14 cellular contexts compared by ENCODE assay signal in genomic region chr21:32329776-32330175, GRCh38. TPM values are rescaled to one million over a fixed set of nuclear protein-coding genes. Genes with fewer than 3 reads are reported as not detected.
DNase-seq lines count a peak whose midpoint lies in the region; ATAC-seq and TF ChIP-seq lines count a peak whose summit lies in the region.
"Had no signal": no experiment of that assay in that cellular context is flagged by ENCODE, and none has a peak within 500 bp of the region (broad histone marks: within the 10 kb centered on the region; RNA-seq: fewer than 3 reads in every experiment).

No MANE protein-coding gene starts in this region.

- intact Hi-C loops in heart left ventricle (cut with DNase I) (loop anchor here in 1 of 10 donors (5.0 kb wide), 2 partner anchors 47 to 48 kb away; no protein-coding TSS in a partner anchor), left cardiac atrium (cut with DNase I) (no loop called here), uterus (cut with DNase I; ENCODE audit: low total_unique reads) (no loop called here)

- H3K79me1 ChIP-seq in mesendoderm (ENCODE audit: low read length) = no peaks in the 10 kb centered on the region

- DNase-seq in heart left ventricle (no peak), left cardiac atrium (no peak), caudate nucleus (lab: John Stamatoyannopoulos, UW) (no peak), mesendoderm (peak; percentile 61), uterus (no peak), NCI-H128 (lab: John Stamatoyannopoulos, UW; ENCODE audit: unreplicated experiment) (no peak)
- DNase-seq: Calu3, KBM-7, NCI-H1436 treated with DMSO at 0.1 percent for 48 hours, WERI-Rb-1 had no signal

- peak overlapping the region; percentile 10 for H2AK5ac ChIP-seq in mesendoderm (ENCODE audit: low read length)

- no peak for ATAC-seq in heart left ventricle
- ATAC-seq in left cardiac atrium = no peak
- no peak for ATAC-seq in HG02973 (IDR thresholded peaks at IDR 0.05; ENCODE audit: unreplicated experiment)
- no peak for ATAC-seq in GM18861 (IDR thresholded peaks at IDR 0.05; ENCODE audit: unreplicated experiment)

- H3K9ac ChIP-seq in mesendoderm (ENCODE audit: low read length) = no peak overlapping the region

- H3K27ac ChIP-seq in heart left ventricle = peak overlapping the region in 10 of 12 donors; percentile 65 to 82 (median 76)
- H3K27ac ChIP-seq in caudate nucleus (ENCODE audit: low read depth, low read length) = peak overlapping the region; percentile 21
- no peak overlapping the region for H3K27ac ChIP-seq in mesendoderm (ENCODE audit: low read depth, low read length)
- H3K27ac ChIP-seq in uterus = peak overlapping the region; percentile 79 to 92
- H3K27ac ChIP-seq: hepatocyte, WERI-Rb-1 had no signal

- H4K8ac ChIP-seq in mesendoderm (ENCODE audit: low read depth, low read length) = no peak overlapping the region

- TF ChIP-seq CTCF in heart left ventricle (IDR thresholded peaks at IDR 0.05) (no peak), uterus (IDR thresholded peaks at IDR 0.05) (no peak)

- H3K4me3 ChIP-seq in heart left ventricle (no peak overlapping the region), mesendoderm (ENCODE audit: low read length) (no peak overlapping the region), uterus (no peak overlapping the region)
- H3K4me3 ChIP-seq: hepatocyte had no signal

- H2BK15ac ChIP-seq in mesendoderm (replicated peaks; ENCODE audit: low read depth) = no peak overlapping the region

- H3K18ac ChIP-seq in mesendoderm (ENCODE audit: low read length) = no peak overlapping the region

- no peaks in the 10 kb centered on the region for H3K79me2 ChIP-seq in mesendoderm (ENCODE audit: control insufficient read depth, insufficient read depth, low read length)
- H3K79me2 ChIP-seq: hepatocyte had no signal

- no peak overlapping the region for H3K4me2 ChIP-seq in mesendoderm (ENCODE audit: low read length)
- H3K4me2 ChIP-seq: hepatocyte had no signal

- peaks cover 0 to 7% (median 0%) of the 10 kb centered on the region in 12 donors for H3K9me3 ChIP-seq in heart left ventricle
- no peaks in the 10 kb centered on the region for H3K9me3 ChIP-seq in uterus

- H3K4me1 ChIP-seq in heart left ventricle (peaks cover 3 to 45% (median 24%) of the 10 kb centered on the region in 12 donors), mesendoderm (ENCODE audit: control insufficient read depth, low read depth, low read length) (peaks cover 8% of the 10 kb centered on the region), uterus (peaks cover 9% of the 10 kb centered on the region in 2 donors)

- peak overlapping the region; percentile 50 for H3K56ac ChIP-seq in mesendoderm (ENCODE audit: low read length)

- peak overlapping the region; percentile 27 for H2BK5ac ChIP-seq in mesendoderm (ENCODE audit: low read length)

- no peaks in the 10 kb centered on the region for H3K27me3 ChIP-seq in heart left ventricle
- no peaks in the 10 kb centered on the region for H3K27me3 ChIP-seq in mesendoderm (ENCODE audit: insufficient read depth, low read length, poor library complexity)
- H3K27me3 ChIP-seq in uterus = no peaks in the 10 kb centered on the region
- H3K27me3 ChIP-seq: hepatocyte had no signal

- H2BK120ac ChIP-seq in mesendoderm (ENCODE audit: low read depth, low read length) = no peak overlapping the region

- TF ChIP-seq POLR2A in heart left ventricle (IDR thresholded peaks at IDR 0.05) (no peak), uterus (IDR thresholded peaks at IDR 0.05) (no peak)

- no peak overlapping the region for H4K5ac ChIP-seq in mesendoderm (ENCODE audit: low read length)

- no peak overlapping the region for H3K4ac ChIP-seq in mesendoderm (ENCODE audit: low read depth, low read length)

- no peak overlapping the region for H3K23ac ChIP-seq in mesendoderm (ENCODE audit: low read length)

- 80 to 89% (median 83%) methylated on average over 3 of the region's 3 CpGs for WGBS in heart left ventricle, 4 donors
- no CpG with 5 or more reads among the region's 3 CpGs for WGBS in mesendoderm (ENCODE audit: extremely low coverage, insufficient coverage, low lambda C conversion rate)

- peaks cover 0 to 64% (median 52%) of the 10 kb centered on the region in 9 donors for H3K36me3 ChIP-seq in heart left ventricle
- peaks cover 3% of the 10 kb centered on the region for H3K36me3 ChIP-seq in mesendoderm (ENCODE audit: control insufficient read depth, insufficient read depth, low read length)
- no peaks in the 10 kb centered on the region for H3K36me3 ChIP-seq in uterus

RNA-seq across cellular contexts. Expression of gene MRAP, which starts 31.1 kb away (rescaled TPM):
- 1 to 10 TPM in 2 of 9 donors, under 1 TPM in 2, not detected in 5; 0.58 to 4.2 (median 1.5) TPM for total RNA-seq in heart left ventricle
- polyA plus RNA-seq in heart left ventricle = 1 to 10 TPM in 1 of 2 donors, under 1 TPM in 1; 0.57 to 6.5 TPM
- total RNA-seq in left cardiac atrium = 10 to 100 TPM; 15.0 to 22.3 TPM
- not detected for polyA plus RNA-seq in mesendoderm (2013, experiment 1 of 2)
- polyA plus RNA-seq in mesendoderm (2013, experiment 2 of 2) = not detected
- not detected for total RNA-seq in uterus
- total RNA-seq: A673, Calu3 had no signal
- polyA plus RNA-seq: hepatocyte had no signal

RNA-seq across cellular contexts. Expression of gene MIS18A, which starts 50.9 kb away (rescaled TPM):
- total RNA-seq in heart left ventricle (1 to 10 TPM; 1.4 to 4.1 (median 2.9) TPM), left cardiac atrium (1 to 10 TPM; 3.6 to 4.5 TPM), uterus (10 to 100 TPM in 2 of 4 donors, 1 to 10 TPM in 2; 2.4 to 25.6 (median 12.2) TPM)
- 1 to 10 TPM; 2.3 to 2.7 TPM for polyA plus RNA-seq in heart left ventricle
- polyA plus RNA-seq in mesendoderm (2013, experiment 1 of 2) = 87.4 TPM
- 86.9 TPM for polyA plus RNA-seq in mesendoderm (2013, experiment 2 of 2)
